8 cellular contexts compared by ENCODE assay signal in genomic region chr6:119312875-119313338, GRCh38. TPM values are rescaled to one million over a fixed set of nuclear protein-coding genes. Genes with fewer than 3 reads are reported as not detected.
DNase-seq lines count a peak whose midpoint lies in the region; ATAC-seq and TF ChIP-seq lines count a peak whose summit lies in the region.

No MANE protein-coding gene starts in this region.

- no peaks in the 10 kb centered on the region for H3K9me3 ChIP-seq in CD4-positive, CD25-positive, alpha-beta regulatory T cell (ENCODE audit: control insufficient read depth in 2 of 2, low read length in 2 of 2)
- H3K9me3 ChIP-seq in endodermal cell (ENCODE audit: control insufficient read depth, low read length) (no peaks in the 10 kb centered on the region), tibial artery (no peaks in the 10 kb centered on the region), gastroesophageal sphincter (no peaks in the 10 kb centered on the region)

- H3K4me1 Mint-ChIP-seq in CD4-positive, CD25-positive, alpha-beta regulatory T cell, result peaks cover 41 to 53% (median 50%) of the 10 kb centered on the region in 4 donors
- peaks cover 36% of the 10 kb centered on the region for H3K4me1 Mint-ChIP-seq in endodermal cell

- peak in 1 of 3 donors; percentile 52 for DNase-seq in CD4-positive, CD25-positive, alpha-beta regulatory T cell
- DNase-seq in HT-29 (ENCODE audit: low spot score) (peak; percentile 56), endodermal cell (peak; percentile 63), tibial artery (no peak), lower leg skin (ENCODE audit: low spot score in 2 of 2) (no peak), H7 (no peak)

- peak overlapping the region; percentile 60 for H3K4me3 ChIP-seq in CD4-positive, CD25-positive, alpha-beta regulatory T cell (ENCODE audit: low read depth, low read length)
- H3K4me3 ChIP-seq in endodermal cell (ENCODE audit: low read length) (no peak overlapping the region), tibial artery (no peak overlapping the region), lower leg skin (ENCODE audit: low read depth, poor library complexity, severe bottlenecking) (no peak overlapping the region), H7 (ENCODE audit: insufficient read depth, low read depth, low read length) (no peak overlapping the region), gastroesophageal sphincter (no peak overlapping the region)

- TF ChIP-seq EP300 in gastroesophageal sphincter (IDR thresholded peaks at IDR 0.05), result no peak

- H3K9ac ChIP-seq in endodermal cell (ENCODE audit: extremely low read depth, low read length, poor library complexity, severe bottlenecking), result no peak overlapping the region

- H3K4me1 ChIP-seq in CD4-positive, CD25-positive, alpha-beta regulatory T cell (ENCODE audit: control insufficient read depth, insufficient read depth, low read length, poor library complexity, severe bottlenecking), result peaks cover 22% of the 10 kb centered on the region
- peaks cover 8% of the 10 kb centered on the region for H3K4me1 ChIP-seq in endodermal cell (ENCODE audit: control insufficient read depth, insufficient read depth, low read length)
- H3K4me1 ChIP-seq in tibial artery, result peaks cover 0 to 37% (median 10%) of the 10 kb centered on the region in 4 donors
- peaks cover 0 to 70% (median 0%) of the 10 kb centered on the region in 3 donors for H3K4me1 ChIP-seq in gastroesophageal sphincter

- WGBS in endodermal cell (ENCODE audit: insufficient coverage in 1 of 2, insufficient read length in 1 of 2), 2 experiments, result 81 to 82% methylated on average over 2 to 4 of the region's 4 CpGs
- WGBS in lower leg skin, 2 donors, result 78% methylated on average over 4 of the region's 4 CpGs
- 59 to 64% methylated on average over 2 to 3 of the region's 4 CpGs for WGBS in gastroesophageal sphincter (ENCODE audit: low coverage in 1 of 2), 2 donors

- H3K27me3 ChIP-seq in CD4-positive, CD25-positive, alpha-beta regulatory T cell (ENCODE audit: control insufficient read depth, insufficient read depth, low read length), result no peaks in the 10 kb centered on the region
- H3K27me3 ChIP-seq in endodermal cell (ENCODE audit: control insufficient read depth, insufficient read depth, low read length, poor library complexity, severe bottlenecking) (no peaks in the 10 kb centered on the region), tibial artery (no peaks in the 10 kb centered on the region), H7 (ENCODE audit: control insufficient read depth, insufficient read depth, low read length) (no peaks in the 10 kb centered on the region), gastroesophageal sphincter (no peaks in the 10 kb centered on the region)

- peak overlapping the region in 3 of 4 donors; percentile 11 to 74 (median 65) for H3K4me3 Mint-ChIP-seq in CD4-positive, CD25-positive, alpha-beta regulatory T cell
- no peak overlapping the region for H3K4me3 Mint-ChIP-seq in endodermal cell

- TF ChIP-seq CTCF in endodermal cell (conservative IDR thresholded peaks at IDR 0.05) (no peak), tibial artery (IDR thresholded peaks at IDR 0.05) (no peak), lower leg skin (IDR thresholded peaks at IDR 0.05) (no peak), gastroesophageal sphincter (IDR thresholded peaks at IDR 0.05) (no peak)

- TF ChIP-seq POLR2A in lower leg skin (IDR thresholded peaks at IDR 0.05) (no peak), gastroesophageal sphincter (IDR thresholded peaks at IDR 0.05) (no peak)

- intact Hi-C loops in tibial artery (cut with DNase I; ENCODE audit: low total_unique reads), result no loop called here
- intact Hi-C loops in lower leg skin (cut with DNase I; ENCODE audit: low total_unique reads), result no loop called here

- ATAC-seq in CD4-positive, CD25-positive, alpha-beta regulatory T cell (ENCODE audit: low read depth in 2 of 2), result peak; percentile 44 to 49
- ATAC-seq in GM19467 (IDR thresholded peaks at IDR 0.05; ENCODE audit: unreplicated experiment), result peak; percentile 29
- ATAC-seq in gastroesophageal sphincter, result no peak

- no peak overlapping the region for H3K27ac ChIP-seq in CD4-positive, CD25-positive, alpha-beta regulatory T cell (ENCODE audit: insufficient read depth, low read length, poor library complexity, severe bottlenecking)
- H3K27ac ChIP-seq in endodermal cell (ENCODE audit: low read depth, low read length) (no peak overlapping the region), tibial artery (no peak overlapping the region), gastroesophageal sphincter (no peak overlapping the region)

- no peaks in the 10 kb centered on the region for H3K9me3 Mint-ChIP-seq in CD4-positive, CD25-positive, alpha-beta regulatory T cell
- H3K9me3 Mint-ChIP-seq in endodermal cell, result no peaks in the 10 kb centered on the region

- no peaks in the 10 kb centered on the region for H3K36me3 ChIP-seq in CD4-positive, CD25-positive, alpha-beta regulatory T cell (ENCODE audit: control insufficient read depth, insufficient read depth, low read length)
- H3K36me3 ChIP-seq in endodermal cell (ENCODE audit: control insufficient read depth, insufficient read depth, low read length), result peaks cover 11% of the 10 kb centered on the region
- no peaks in the 10 kb centered on the region for H3K36me3 ChIP-seq in tibial artery
- H3K36me3 ChIP-seq in H7 (replicated peaks; ENCODE audit: control insufficient read depth, insufficient read depth, low read length), result no peaks in the 10 kb centered on the region
- no peaks in the 10 kb centered on the region for H3K36me3 ChIP-seq in gastroesophageal sphincter

- peak overlapping the region in 2 of 3 donors; percentile 40 to 59 for H3K27ac Mint-ChIP-seq in CD4-positive, CD25-positive, alpha-beta regulatory T cell
- no peak overlapping the region for H3K27ac Mint-ChIP-seq in endodermal cell

- peaks cover 3% of the 10 kb centered on the region for H3K36me3 Mint-ChIP-seq in CD4-positive, CD25-positive, alpha-beta regulatory T cell
- peaks cover 11% of the 10 kb centered on the region for H3K36me3 Mint-ChIP-seq in endodermal cell (ENCODE audit: low read depth)

- no peaks in the 10 kb centered on the region for H3K27me3 Mint-ChIP-seq in CD4-positive, CD25-positive, alpha-beta regulatory T cell
- no peaks in the 10 kb centered on the region for H3K27me3 Mint-ChIP-seq in endodermal cell (ENCODE audit: insufficient read depth)

RNA-seq across cellular contexts. Expression of gene MAN1A1, which starts 36.7 kb away (rescaled TPM):
- 13.6 TPM for total RNA-seq in CD4-positive, CD25-positive, alpha-beta regulatory T cell
- polyA plus RNA-seq in CD4-positive, CD25-positive, alpha-beta regulatory T cell, result 10 to 100 TPM; 10.7 to 20.6 (median 13.1) TPM
- 16.1 and 17.9 TPM in 2 replicates for total RNA-seq in HT-29 (2014; rRNA removed; shearing (Covaris generic))
- total RNA-seq in endodermal cell (10 to 100 TPM; 41.7 to 43.7 TPM), lower leg skin (10 to 100 TPM; 33.5 to 85.7 (median 37.1) TPM), gastroesophageal sphincter (100 to 1,000 TPM in 2 of 4 donors, 10 to 100 TPM in 2; 73.3 to 177 (median 110) TPM)
- 10.5 TPM for polyA plus RNA-seq in endodermal cell (2013, experiment 1 of 2)
- 11.9 TPM for polyA plus RNA-seq in endodermal cell (2013, experiment 2 of 2)
- 13.2 and 14.5 TPM in 2 replicates for total RNA-seq in H7 (2014; rRNA removed; shearing (Covaris generic))

Comparison
In these comparisons a context has a peak if more than half of its experiments do, and no peak if none do; other contexts are left out.
1. DNase-seq: peak in HT-29 (single experiment) and endodermal cell (single experiment); none in tibial artery (0 of 2), lower leg skin (0 of 2) and H7 (single experiment).